1 cellular context compared by ENCODE assay signal in genomic region chr2:64330691-64331429, GRCh38.
TF ChIP-seq lines count a peak whose summit lies in the region.

No MANE protein-coding gene starts in this region.

TF ChIP-seq in HepG2, 621 proteins besides CTCF, POLR2A, EP300 and RAD21 (continued from another document and continues in another):
- TF ChIP-seq USF2 (IDR thresholded peaks at IDR 0.05; ENCODE audit: low read depth, low read length) (no peak), USF2 (CRISPR knock-in tag; IDR thresholded peaks at IDR 0.05; ENCODE audit: borderline replicate concordance) (no peak), RERE (CRISPR knock-in tag; IDR thresholded peaks at IDR 0.05; ENCODE audit: low read depth) (no peak), ZSCAN12 (CRISPR knock-in tag; IDR thresholded peaks at IDR 0.05) (no peak), AHDC1 (CRISPR knock-in tag; IDR thresholded peaks at IDR 0.05; ENCODE audit: borderline replicate concordance) (no peak), ZNF687 (CRISPR knock-in tag; IDR thresholded peaks at IDR 0.05) (no peak), HOXA5 (CRISPR knock-in tag; IDR thresholded peaks at IDR 0.05) (peak; percentile 41; the same call in 1 of the 2 replicates), ZNF841 (CRISPR knock-in tag; IDR thresholded peaks at IDR 0.05; ENCODE audit: borderline replicate concordance) (no peak), BRD4 (CRISPR knock-in tag; IDR thresholded peaks at IDR 0.05) (no peak), PREB (CRISPR knock-in tag; IDR thresholded peaks at IDR 0.05) (no peak), ZSCAN30 (CRISPR knock-in tag; IDR thresholded peaks at IDR 0.05) (no peak), ARID5B (CRISPR knock-in tag; IDR thresholded peaks at IDR 0.05) (peak; percentile 14; the same call in 1 of the 2 replicates), FOXA3 (CRISPR knock-in tag; IDR thresholded peaks at IDR 0.05) (no peak), FOXK2 (IDR thresholded peaks at IDR 0.05) (no peak), FOXA1 (IDR thresholded peaks at IDR 0.05) (no peak), FOXA1 (CRISPR knock-in tag; IDR thresholded peaks at IDR 0.05) (no peak), ZFP36 (IDR thresholded peaks at IDR 0.05; ENCODE audit: borderline replicate concordance, low read depth, low read length, partially characterized antibody) (peak; percentile 22), SMARCE1 (IDR thresholded peaks at IDR 0.05; ENCODE audit: borderline replicate concordance) (no peak), XRCC5 (optimal IDR thresholded peaks at IDR 0.05; ENCODE audit: low read length) (peak; percentile 37), ZNF557 (CRISPR knock-in tag; IDR thresholded peaks at IDR 0.05) (no peak), ZSCAN29 (CRISPR knock-in tag; conservative IDR thresholded peaks at IDR 0.05) (no peak), ZNF3 (CRISPR knock-in tag; IDR thresholded peaks at IDR 0.05) (no peak), ZNF10 (CRISPR knock-in tag; IDR thresholded peaks at IDR 0.05; ENCODE audit: borderline replicate concordance, low read depth) (no peak), NFE2L2 (IDR thresholded peaks at IDR 0.05; ENCODE audit: low read length) (no peak), ZNF577 (CRISPR knock-in tag; IDR thresholded peaks at IDR 0.05; ENCODE audit: borderline replicate concordance, low read depth) (no peak), SALL1 (CRISPR knock-in tag; IDR thresholded peaks at IDR 0.05) (no peak; the same call in 1 of the 2 replicates), GRHL1 (CRISPR knock-in tag; conservative IDR thresholded peaks at IDR 0.05) (no peak), NRL (CRISPR knock-in tag; IDR thresholded peaks at IDR 0.05; ENCODE audit: borderline replicate concordance) (no peak), MTF2 (CRISPR knock-in tag; IDR thresholded peaks at IDR 0.05; ENCODE audit: borderline replicate concordance) (no peak), ZNF713 (CRISPR knock-in tag; IDR thresholded peaks at IDR 0.05) (no peak), ZNF629 (CRISPR knock-in tag; conservative IDR thresholded peaks at IDR 0.05) (no peak)
